Comparison of ENCODE assay signal across 35 cellular contexts in the genomic region with DNA sequence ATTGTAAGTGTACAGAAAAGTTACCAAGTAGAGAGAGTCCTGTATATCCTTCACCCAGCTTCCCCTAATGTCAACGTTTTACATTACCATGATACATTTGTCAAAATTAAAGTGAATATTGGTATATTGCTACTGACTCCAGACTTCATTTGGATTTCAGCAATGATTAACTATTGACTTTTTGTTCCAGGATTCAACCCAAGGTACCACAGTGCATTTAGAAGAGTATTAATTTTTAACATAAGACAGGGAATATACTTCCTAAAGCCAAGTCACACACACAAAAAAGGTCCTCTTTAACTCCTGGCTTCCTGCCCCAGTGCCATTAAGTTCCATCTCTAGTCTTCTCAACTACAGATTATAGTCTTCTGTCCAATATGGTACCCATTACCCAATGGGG.
DNase-seq lines count a peak whose midpoint lies in the region; ATAC-seq, FAIRE-seq and TF ChIP-seq lines count a peak whose summit lies in the region.
"Had no signal": no experiment of that assay in that cellular context is flagged by ENCODE, and none has a peak within 500 bp of the region (broad histone marks: within the 10 kb centered on the region; RNA-seq: fewer than 3 reads in every experiment).

No MANE protein-coding gene starts in this region.

- POLR2A ChIA-PET in HepG2 (lab: Yijun Ruan, JAX) (no interaction called here), HEK293 (lab: Yijun Ruan, JAX) (no interaction called here)

- no TSS peak for BruUV-seq in HepG2 (replicated peaks; lab: Mats Ljungman, UMichigan)

- H3K9me3 ChIP-seq in liver (ENCODE audit: control insufficient read depth in 4 of 4, low read length in 3 of 4) (no peaks in the 10 kb centered on the region), HepG2 (ENCODE audit: low read length) (no peaks in the 10 kb centered on the region), HEK293 (ENCODE audit: control insufficient read depth, insufficient read depth, low read depth, low read length) (no peaks in the 10 kb centered on the region), right lobe of liver (no peaks in the 10 kb centered on the region)
- H3K9me3 ChIP-seq: A549; BE2C; BLaER1; BLaER1 treated with 17β-estradiol and CSF1 and Interleukin-3, amounts not matched to agents 10 nM and 100 nM; Caco-2 had no signal

- in situ Hi-C loops in HepG2 (cut with HindIII; ENCODE audit: extremely low pct_ligation_motif_present, low pct_unique_long_range_greater_than_20kb) = no loop called here

- no peak overlapping the region for H3K4me2 ChIP-seq in HepG2 (ENCODE audit: low read depth, low read length)
- H3K4me2 ChIP-seq: A549; BLaER1; BLaER1 treated with 17β-estradiol and CSF1 and Interleukin-3, amounts not matched to agents 10 nM and 100 nM had no signal

- DNase-seq in HepG2 (ENCODE audit: low spot score) (no peak), left lobe of liver (ENCODE audit: low spot score) (no peak), right lobe of liver (no peak), GM12891 (ENCODE audit: insufficient read length, low spot score) (no peak)
- DNase-seq: 8988T; ACHN; AML-193; BE2C; C1 segment of cervical spinal cord; Caco-2; Calu3; CD4-positive, alpha-beta memory T cell; CD4-positive, alpha-beta T cell; CD4-positive, CD25-positive, alpha-beta regulatory T cell; CD8-positive, alpha-beta memory T cell; CD8-positive, alpha-beta T cell; COR-L47; DMS 273 treated with DMSO at 0.1 percent for 48 hours; DMS153; DMS53; DMS79; DMS79 treated with DMSO at 0.1 percent for 48 hours; DND-41; EL had no signal

- no peak for FAIRE-seq in HepG2 (lab: Jason Lieb, UNC)
- FAIRE-seq in GM12891 (lab: Jason Lieb, UNC) = no peak
- FAIRE-seq: A204.1, A549, D721Med had no signal

- no peak for TF ChIP-seq RAD21 in liver (IDR thresholded peaks at IDR 0.05)
- TF ChIP-seq RAD21 in HepG2 (CRISPR knock-in tag; IDR thresholded peaks at IDR 0.05) = no peak

- intact Hi-C loops in HepG2 (cut with micrococcal nuclease; ENCODE audit: unreplicated experiment) (no loop called here), right lobe of liver (cut with DNase I) (no loop called here)

- TF ChIP-seq POLR2A in HepG2 (IDR thresholded peaks at IDR 0.05; ENCODE audit: insufficient read depth in 1 of 2, low read depth in 2 of 2, low read length in 2 of 2) (no peak), right lobe of liver (IDR thresholded peaks at IDR 0.05) (no peak), GM12891 (IDR thresholded peaks at IDR 0.05; ENCODE audit: low read depth, low read length) (no peak)

- no peak overlapping the region for H2AFZ ChIP-seq in HepG2 (ENCODE audit: low read length)

- no peak for TF ChIP-seq EP300 in HepG2 (IDR thresholded peaks at IDR 0.05; ENCODE audit: low read depth in 2 of 2, low read length in 2 of 2)
- no peak for TF ChIP-seq EP300 in HepG2 (CRISPR knock-in tag; IDR thresholded peaks at IDR 0.05; ENCODE audit: borderline replicate concordance)

- 29% methylated on average over 1 of the region's 1 CpG for WGBS in liver
- 10% methylated on average over 1 of the region's 1 CpG for WGBS in HepG2 (ENCODE audit: low lambda C conversion rate)
- 38% methylated on average over 1 of the region's 1 CpG for WGBS in right lobe of liver (ENCODE audit: insufficient coverage, low coverage, low lambda C conversion rate, missing lambda C conversion rate)

- CTCF ChIA-PET in HepG2 (lab: Yijun Ruan, JAX; ENCODE audit: low intra/inter-chr PET ratio, low total read pairs) (no interaction called here), HEK293 (lab: Yijun Ruan, JAX) (no interaction called here)

- H3K27me3 ChIP-seq in liver (ENCODE audit: control insufficient read depth in 4 of 4, insufficient read depth in 4 of 4, low read length in 3 of 4) = no peaks in the 10 kb centered on the region
- 0 out of 5 replicates have a peak, but pooled peaks cover 0 to 7% of the 10 kb centered on the region in 2 experiments for H3K27me3 ChIP-seq in HepG2 (ENCODE audit: control insufficient read depth in 1 of 2, insufficient read depth in 2 of 2, low read length in 2 of 2)
- H3K27me3 ChIP-seq in right lobe of liver = no peaks in the 10 kb centered on the region
- H3K27me3 ChIP-seq: BLaER1; BLaER1 treated with 17β-estradiol and CSF1 and Interleukin-3, amounts not matched to agents 10 nM and 100 nM had no signal

- TF ChIP-seq CTCF in liver (IDR thresholded peaks at IDR 0.05; ENCODE audit: low read depth, low read length, missing input control) = no peak
- TF ChIP-seq CTCF in HepG2 (CRISPR knock-in tag; IDR thresholded peaks at IDR 0.05) = no peak
- TF ChIP-seq CTCF in HEK293 (tag by site-specific recombination; IDR thresholded peaks at IDR 0.05) = no peak
- TF ChIP-seq CTCF in right lobe of liver (IDR thresholded peaks at IDR 0.05) = no peak

- H3K27ac ChIP-seq in liver (ENCODE audit: low read depth in 1 of 2, low read length in 2 of 2) (peak overlapping the region; percentile 34 to 43), HepG2 (ENCODE audit: extremely low read length, insufficient read depth, low read length) (no peak overlapping the region), HEK293 (ENCODE audit: extremely low read depth, low read depth, low read length) (no peak overlapping the region), right lobe of liver (peak overlapping the region in 1 of 3 donors; percentile 66)
- H3K27ac ChIP-seq: 22Rv1; A549; BLaER1; BLaER1 treated with 17β-estradiol and CSF1 and Interleukin-3, amounts not matched to agents 10 nM and 100 nM; C4-2B had no signal

- H3K79me2 ChIP-seq in HepG2 (ENCODE audit: insufficient read depth, low read length) = no peaks in the 10 kb centered on the region

- H3K4me3 ChIP-seq in liver (ENCODE audit: low read depth in 1 of 3, low read length in 3 of 3) = no peak overlapping the region
- H3K4me3 ChIP-seq in HepG2 (replicated peaks in 1 of 3; ENCODE audit: insufficient read depth in 1 of 3, low read depth in 2 of 3, low read length in 3 of 3) = no peak overlapping the region
- no peak overlapping the region for H3K4me3 ChIP-seq in HEK293 (ENCODE audit: low read depth, low read length)
- H3K4me3 ChIP-seq in right lobe of liver = no peak overlapping the region
- H3K4me3 ChIP-seq: A549; BLaER1; BLaER1 treated with 17β-estradiol and CSF1 and Interleukin-3, amounts not matched to agents 10 nM and 100 nM had no signal

- H3K36me3 ChIP-seq in liver (ENCODE audit: control insufficient read depth in 4 of 4, insufficient read depth in 3 of 4, low read depth in 1 of 4, low read length in 3 of 4) = no peaks in the 10 kb centered on the region
- H3K36me3 ChIP-seq in HepG2 (replicated peaks in 1 of 2; ENCODE audit: control insufficient read depth in 1 of 2, insufficient read depth in 2 of 2, low read length in 2 of 2) = no peaks in the 10 kb centered on the region
- no peaks in the 10 kb centered on the region for H3K36me3 ChIP-seq in HEK293 (ENCODE audit: control insufficient read depth in 2 of 2, insufficient read depth in 1 of 2, low read length in 2 of 2)
- no peaks in the 10 kb centered on the region for H3K36me3 ChIP-seq in right lobe of liver
- H3K36me3 ChIP-seq: BE2C; BLaER1; BLaER1 treated with 17β-estradiol and CSF1 and Interleukin-3, amounts not matched to agents 10 nM and 100 nM had no signal

- ATAC-seq in HepG2 (no peak), left lobe of liver (peak; percentile 52), right lobe of liver (peak; percentile 49 to 65 (median 53)), GM21723 (IDR thresholded peaks at IDR 0.05; ENCODE audit: unreplicated experiment) (no peak), HG03039 (IDR thresholded peaks at IDR 0.05; ENCODE audit: unreplicated experiment) (no peak)
- ATAC-seq: A549; CD8-positive, alpha-beta T cell had no signal

- H4K20me1 ChIP-seq in HepG2 (ENCODE audit: insufficient read depth, low read length) = no peaks in the 10 kb centered on the region
- H4K20me1 ChIP-seq: BLaER1; BLaER1 treated with 17β-estradiol and CSF1 and Interleukin-3, amounts not matched to agents 10 nM and 100 nM had no signal

- H3K9ac ChIP-seq in liver (ENCODE audit: low read depth in 1 of 2, low read length in 2 of 2) (no peak overlapping the region), HepG2 (ENCODE audit: insufficient read depth, low read depth, low read length) (no peak overlapping the region)
- H3K9ac ChIP-seq: BLaER1; BLaER1 treated with 17β-estradiol and CSF1 and Interleukin-3, amounts not matched to agents 10 nM and 100 nM had no signal

- H3K4me1 ChIP-seq in liver (ENCODE audit: control insufficient read depth in 4 of 4, insufficient read depth in 4 of 4, low read length in 3 of 4) (peaks cover 4 to 58% (median 49%) of the 10 kb centered on the region in 4 donors), HepG2 (ENCODE audit: insufficient read depth, low read length) (peaks cover 22% of the 10 kb centered on the region), HEK293 (ENCODE audit: control insufficient read depth, insufficient read depth, low read length) (no peaks in the 10 kb centered on the region), right lobe of liver (peaks cover 0 to 51% (median 8%) of the 10 kb centered on the region in 4 donors)
- H3K4me1 ChIP-seq: A549; BE2C; BLaER1; BLaER1 treated with 17β-estradiol and CSF1 and Interleukin-3, amounts not matched to agents 10 nM and 100 nM; Caco-2 had no signal

TF ChIP-seq in liver, 16 proteins besides CTCF, POLR2A, EP300 and RAD21 (continues in another document):
- no peak for TF ChIP-seq EGR1 (IDR thresholded peaks at IDR 0.05; ENCODE audit: low read depth in 2 of 2)

TF ChIP-seq in HepG2, 621 proteins besides CTCF, POLR2A, EP300 and RAD21 (continues in another document):
- no peak for TF ChIP-seq ARNT2 (CRISPR knock-in tag; IDR thresholded peaks at IDR 0.05; ENCODE audit: low read depth)
- no peak for TF ChIP-seq KLF12 (CRISPR knock-in tag; IDR thresholded peaks at IDR 0.05; ENCODE audit: borderline replicate concordance)
- no peak for TF ChIP-seq ZSCAN12 (CRISPR knock-in tag; IDR thresholded peaks at IDR 0.05)
- no peak for TF ChIP-seq ZBTB1 (CRISPR knock-in tag; IDR thresholded peaks at IDR 0.05; ENCODE audit: borderline replicate concordance)
- no peak for TF ChIP-seq ZNF432 (CRISPR knock-in tag; IDR thresholded peaks at IDR 0.05; ENCODE audit: borderline replicate concordance)

TF ChIP-seq in HEK293, 187 proteins besides CTCF, POLR2A, EP300 and RAD21 (continues in another document):
- peak; percentile 88 for TF ChIP-seq ZNF529 (tag by site-specific recombination; IDR thresholded peaks at IDR 0.05; ENCODE audit: insufficient replicate concordance)
- TF ChIP-seq ZNF214 (tag by site-specific recombination; IDR thresholded peaks at IDR 0.05; ENCODE audit: borderline replicate concordance) = no peak

TF ChIP-seq in GM12891, 5 proteins besides CTCF, POLR2A, EP300 and RAD21:
- no peak for TF ChIP-seq PAX5 (IDR thresholded peaks at IDR 0.05; ENCODE audit: insufficient read depth, low read length, severe bottlenecking)

Comparison
In these comparisons a context has a peak if more than half of its experiments do, and no peak if none do; other contexts are left out.
1. H3K27ac ChIP-seq: peak in liver (2 of 2); none in HepG2 (single experiment) and HEK293 (single experiment).
2. ATAC-seq: peak in left lobe of liver (single experiment) and right lobe of liver (4 of 4); none in HepG2 (single experiment), GM21723 (single experiment) and HG03039 (single experiment).